8 cellular contexts compared by ENCODE assay signal in the genomic region with DNA sequence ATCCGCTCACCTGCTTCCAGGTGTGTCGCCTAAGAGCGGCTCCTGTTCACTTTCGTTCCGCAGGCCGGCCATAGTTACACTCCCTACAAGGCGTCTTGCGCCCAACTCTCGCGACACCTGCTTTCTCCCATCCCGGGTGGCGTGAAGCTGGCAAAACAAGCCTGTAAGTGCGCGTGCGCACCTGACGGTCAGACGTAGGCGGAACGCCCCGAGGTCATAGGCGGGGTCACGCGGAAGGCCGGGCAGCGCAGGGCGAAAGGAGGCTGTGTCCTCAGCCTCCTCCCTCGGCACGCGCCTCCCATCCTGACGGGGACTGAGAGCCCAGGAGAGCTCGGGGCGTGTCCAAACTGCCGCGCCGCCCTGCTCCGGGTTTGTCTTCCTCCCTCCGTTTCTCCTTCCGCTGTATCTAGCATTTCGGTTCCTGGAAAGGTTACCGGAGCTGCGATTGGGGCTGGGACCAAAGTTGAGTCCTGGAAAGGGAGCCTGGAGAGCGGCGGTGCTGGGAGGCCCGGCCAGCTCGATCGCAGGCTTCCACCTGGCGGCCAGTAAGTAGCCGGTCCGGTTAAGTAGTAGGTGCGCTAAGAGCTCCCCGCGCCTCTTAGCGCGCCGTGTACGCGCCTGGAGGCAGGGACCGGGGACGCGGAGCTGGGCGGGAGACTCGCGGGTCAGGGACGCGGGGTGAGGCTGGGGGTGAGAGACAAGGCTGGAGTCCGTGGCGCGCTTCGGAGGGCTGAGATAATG. TPM values are rescaled to one million over a fixed set of nuclear protein-coding genes. Genes with fewer than 3 reads are reported as not detected.
DNase-seq lines count a peak whose midpoint lies in the region; TF ChIP-seq lines count a peak whose summit lies in the region.

Gene ABHD18 (plus strand): TSS at position 345 of the 741 bp plus-strand sequence. CDS start 17,550 bp downstream, outside the sequence.
Gene MFSD8 (minus strand): TSS at position 112 of the 741 bp plus-strand sequence. CDS start 40 bp downstream, at position 72.

- DNase-seq in EH (ENCODE audit: low read depth) (peak; percentile 99), GM23248 (peak; percentile 100), Kasumi-1 (lab: John Stamatoyannopoulos, UW) (peak; percentile 96 to 99), RKO (ENCODE audit: low spot score) (peak; percentile 99), activated T-helper 1 cell treated with Interleukin-2 at 50 U/mL for 16 hours (ENCODE audit: low read depth) (peak; percentile 98), esophagus muscularis mucosa (ENCODE audit: extremely low spot score) (peak; percentile 99), myocyte (ENCODE audit: low read depth) (peak; percentile 99)
- peak; percentile 98 to 99 for DNase-seq in stimulated activated CD8-positive, alpha-beta memory T cell treated with anti-CD3 and anti-CD28 coated beads, Interleukin-7, amount 100 ng/mL, for 48 hours (ENCODE audit: extremely low read depth in 1 of 2, low read depth in 1 of 2)

- in situ Hi-C loops in GM23248 (cut with MboI), result no loop called here

- H3K36me3 ChIP-seq in GM23248 (ENCODE audit: low read depth), result no peaks in the 10 kb centered on the region
- no peaks in the 10 kb centered on the region for H3K36me3 ChIP-seq in esophagus muscularis mucosa

- H4K20me1 ChIP-seq in GM23248 (ENCODE audit: insufficient read depth), result no peaks in the 10 kb centered on the region

- H3F3A ChIP-seq in GM23248 (ENCODE audit: insufficient read depth), result no peaks in the 10 kb centered on the region

- TF ChIP-seq CTCF in esophagus muscularis mucosa (IDR thresholded peaks at IDR 0.05), result peak; percentile 36 to 54 (median 42)

- WGBS in GM23248 (ENCODE audit: low coverage in 1 of 2, low lambda C conversion rate in 2 of 2, missing lambda C conversion rate in 2 of 2), 2 experiments, result 1 to 2% methylated on average over 57 to 64 of the region's 69 CpGs
- 0% methylated on average over 9 of the region's 69 CpGs for WGBS in esophagus muscularis mucosa

- H3K9ac ChIP-seq in GM23248, result peak within 1 kb of the TSS; percentile 90

- H3K4me1 ChIP-seq in GM23248 (ENCODE audit: insufficient read depth), result no peaks in the 10 kb centered on the region
- H3K4me1 ChIP-seq in esophagus muscularis mucosa, result peaks cover 11 to 33% (median 23%) of the 10 kb centered on the region in 4 donors

- H3K27me3 ChIP-seq in GM23248 (replicated peaks; ENCODE audit: insufficient read depth) (no peaks in the 10 kb centered on the region), esophagus muscularis mucosa (no peaks in the 10 kb centered on the region)

- peak within 1 kb of the TSS; percentile 82 for H3K4me2 ChIP-seq in GM23248 (ENCODE audit: unreplicated experiment)

- H3K27ac ChIP-seq in GM23248 (peak within 1 kb of the TSS; percentile 62), esophagus muscularis mucosa (replicated peaks in 1 of 4) (peak within 1 kb of the TSS; percentile 93 to 98 (median 95))

- intact Hi-C loops in esophagus muscularis mucosa (cut with DNase I), result loop anchor here (1.0 to 10.0 kb wide), 2 partner anchors 96 to 330 kb away; partner anchors contain the start of genes INTU and LARP1B

- H3K9me3 ChIP-seq in GM23248 (ENCODE audit: low read depth) (no peaks in the 10 kb centered on the region), esophagus muscularis mucosa (no peaks in the 10 kb centered on the region)

- peak within 1 kb of the TSS; percentile 99 for H2AFZ ChIP-seq in GM23248

- peaks cover 83% of the 10 kb centered on the region for H3K79me2 ChIP-seq in GM23248 (ENCODE audit: insufficient read depth)

- H3K9me2 ChIP-seq in GM23248 (ENCODE audit: insufficient read depth), result no peaks in the 10 kb centered on the region

- no peak for TF ChIP-seq EP300 in esophagus muscularis mucosa (IDR thresholded peaks at IDR 0.05)

- peak within 1 kb of the TSS; percentile 77 for H3K4me3 ChIP-seq in GM23248
- H3K4me3 ChIP-seq in esophagus muscularis mucosa, result peak within 1 kb of the TSS; percentile 85 to 96 (median 90)

- TF ChIP-seq POLR2A in esophagus muscularis mucosa (IDR thresholded peaks at IDR 0.05; ENCODE audit: low read depth), result peak; percentile 34

RNA-seq across cellular contexts. Expression of gene ABHD18, which starts in this region (rescaled TPM):
- 3.4 and 3.5 TPM in 2 replicates for total RNA-seq in GM23248 (2014; rRNA removed; shearing (Covaris generic))
- polyA plus RNA-seq in GM23248 (2016; fragmentation: Nextera tagmentation; extraction: Ambion mirVana), result 3.5 and 4.1 TPM in 2 replicates
- total RNA-seq in esophagus muscularis mucosa (1 to 10 TPM; 4.7 to 10.0 (median 7.1) TPM), myocyte (4.5 and 4.9 TPM in 2 replicates)
- 3.1 TPM for polyA plus RNA-seq in myocyte (2012)

RNA-seq across cellular contexts. Expression of gene MFSD8, which starts in this region (rescaled TPM):
- 20.9 and 21.8 TPM in 2 replicates for total RNA-seq in GM23248 (2014; rRNA removed; shearing (Covaris generic))
- 13.7 and 14.2 TPM in 2 replicates for polyA plus RNA-seq in GM23248 (2016; fragmentation: Nextera tagmentation; extraction: Ambion mirVana)
- total RNA-seq in esophagus muscularis mucosa (10 to 100 TPM; 13.6 to 36.1 (median 16.3) TPM), myocyte (18.7 and 19.4 TPM in 2 replicates)
- 5.7 TPM for polyA plus RNA-seq in myocyte (2012)

Comparison
In these comparisons a context has a peak if more than half of its experiments do, and no peak if none do; other contexts are left out.
1. Peak in every context shown above with its lines: DNase-seq, H3K4me3 ChIP-seq and H3K27ac ChIP-seq.